1 cellular context compared by ENCODE assay signal in genomic region chr5:31047007-31047406, GRCh38.
TF ChIP-seq lines count a peak whose summit lies in the region.

No MANE protein-coding gene starts in this region.

TF ChIP-seq in IMR-90, 13 proteins besides CTCF, POLR2A, EP300 and RAD21 (continued from another document):
- no peak for TF ChIP-seq NFE2L2 (IDR thresholded peaks at IDR 0.05; ENCODE audit: low read depth, low read length)
- TF ChIP-seq CEBPB (IDR thresholded peaks at IDR 0.05; ENCODE audit: low read depth, low read length), result no peak
- TF ChIP-seq MAFK (IDR thresholded peaks at IDR 0.05; ENCODE audit: low read depth, low read length), result no peak
